In genomic region chr12:123010681-123011080, GRCh38 we compare ENCODE assay signal across 14 cellular contexts. TPM values are rescaled to one million over a fixed set of nuclear protein-coding genes. Genes with fewer than 3 reads are reported as not detected.
DNase-seq lines count a peak whose midpoint lies in the region; ATAC-seq and TF ChIP-seq lines count a peak whose summit lies in the region.
"Had no signal": no experiment of that assay in that cellular context is flagged by ENCODE, and none has a peak within 500 bp of the region (broad histone marks: within the 10 kb centered on the region; RNA-seq: fewer than 3 reads in every experiment).

No MANE protein-coding gene starts in this region.

- no peaks in the 10 kb centered on the region for H3K27me3 Mint-ChIP-seq in effector memory CD8-positive, alpha-beta T cell
- peaks cover 15% of the 10 kb centered on the region for H3K27me3 Mint-ChIP-seq in nephron progenitor cell (ENCODE audit: low read depth, poor library complexity)

- ATAC-seq in Panc1: peak; percentile 51
- ATAC-seq in effector memory CD8-positive, alpha-beta T cell (replicated peaks): no peak
- ATAC-seq: CD8-positive, alpha-beta T cell had no signal

- H3K9me3 ChIP-seq in Panc1 (ENCODE audit: control insufficient read depth, insufficient read depth, low read depth, low read length): no peaks in the 10 kb centered on the region
- H3K9me3 ChIP-seq in transverse colon: no peaks in the 10 kb centered on the region

- H3K9me3 Mint-ChIP-seq in effector memory CD8-positive, alpha-beta T cell: no peaks in the 10 kb centered on the region
- H3K9me3 Mint-ChIP-seq in nephron progenitor cell: no peaks in the 10 kb centered on the region
- H3K9me3 Mint-ChIP-seq: CD8-positive, alpha-beta T cell; HFFc6 had no signal

- no peak for TF ChIP-seq POLR2A in transverse colon (IDR thresholded peaks at IDR 0.05)

- no peak overlapping the region for H3K4me3 Mint-ChIP-seq in effector memory CD8-positive, alpha-beta T cell
- H3K4me3 Mint-ChIP-seq in nephron progenitor cell: no peak overlapping the region
- H3K4me3 Mint-ChIP-seq: CD14-positive monocyte; CD8-positive, alpha-beta T cell; HFFc6 had no signal

- intact Hi-C loops in Panc1 (cut with micrococcal nuclease; ENCODE audit: unreplicated experiment) (no loop called here), transverse colon (cut with DNase I; ENCODE audit: low total_unique reads) (no loop called here)

- H3K4me1 ChIP-seq in Panc1 (ENCODE audit: control insufficient read depth, insufficient read depth, low read length): no peaks in the 10 kb centered on the region
- no peaks in the 10 kb centered on the region for H3K4me1 ChIP-seq in transverse colon

- H3K27ac ChIP-seq in Panc1 (ENCODE audit: low read length) (no peak overlapping the region), transverse colon (no peak overlapping the region)

- TF ChIP-seq CTCF in Panc1 (IDR thresholded peaks at IDR 0.05) (no peak), nephron progenitor cell (IDR thresholded peaks at IDR 0.05) (no peak), transverse colon (IDR thresholded peaks at IDR 0.05) (no peak)

- H3K27me3 ChIP-seq in Panc1 (ENCODE audit: control insufficient read depth, insufficient read depth, low read length): no peaks in the 10 kb centered on the region
- H3K27me3 ChIP-seq in transverse colon: no peaks in the 10 kb centered on the region

- H3K27ac Mint-ChIP-seq in effector memory CD8-positive, alpha-beta T cell: peak overlapping the region; percentile 35 to 68
- peak overlapping the region; percentile 68 for H3K27ac Mint-ChIP-seq in nephron progenitor cell
- H3K27ac Mint-ChIP-seq: CD14-positive monocyte; CD8-positive, alpha-beta T cell; HFFc6 had no signal

- CTCF ChIA-PET in Panc1 (lab: Charles Lee): no interaction called here

- POLR2A ChIA-PET in Panc1 (lab: Charles Lee): no interaction called here

- H3K4me1 Mint-ChIP-seq in effector memory CD8-positive, alpha-beta T cell (ENCODE audit: low read depth in 2 of 2): no peaks in the 10 kb centered on the region
- peaks cover 6% of the 10 kb centered on the region for H3K4me1 Mint-ChIP-seq in nephron progenitor cell
- H3K4me1 Mint-ChIP-seq: CD14-positive monocyte had no signal

- DNase-seq in Panc1 (ENCODE audit: low read depth, low spot score): no peak
- DNase-seq in effector memory CD8-positive, alpha-beta T cell: no peak
- DNase-seq in nephron progenitor cell: no peak
- DNase-seq in NOMO-1 (lab: John Stamatoyannopoulos, UW; ENCODE audit: unreplicated experiment in 2 of 2): no peak
- DNase-seq in NCI-H1105 (lab: John Stamatoyannopoulos, UW): no peak
- no peak for DNase-seq in transverse colon
- DNase-seq in stimulated activated CD4-positive, alpha-beta T cell treated with anti-CD3 and anti-CD28 coated beads, Interleukin-12 subunit alpha, Interleukin-12 subunit beta, amount 100 ng/mL, for 4 hours: no peak
- DNase-seq: COR-L47, DND-41, GDM1, HCEC 1CT, HFFc6 had no signal

- TF ChIP-seq EP300 in transverse colon (IDR thresholded peaks at IDR 0.05; ENCODE audit: low read depth): no peak

- H3K4me3 ChIP-seq in Panc1 (ENCODE audit: low read depth in 2 of 2, low read length in 2 of 2) (no peak overlapping the region), transverse colon (no peak overlapping the region)

- in situ Hi-C loops in Panc1 (cut with HindIII; ENCODE audit: low pct_unique_long_range_greater_than_20kb, low sequenced_read_pairs) (no loop called here), transverse colon (cut with MboI; ENCODE audit: low pct_ligation_motif_present in 1 of 4, low pct_unique_long_range_greater_than_20kb in 1 of 4, low sequenced_read_pairs in 3 of 4) (no loop called here)

- no peaks in the 10 kb centered on the region for H3K36me3 ChIP-seq in Panc1 (ENCODE audit: control insufficient read depth, insufficient read depth, low read length)
- H3K36me3 ChIP-seq in transverse colon: no peaks in the 10 kb centered on the region

- no TSS peak for BruUV-seq in Panc1 (replicated peaks; lab: Mats Ljungman, UMichigan)

- H3K36me3 Mint-ChIP-seq in effector memory CD8-positive, alpha-beta T cell (ENCODE audit: insufficient read depth): peaks cover 3% of the 10 kb centered on the region
- H3K36me3 Mint-ChIP-seq in nephron progenitor cell (ENCODE audit: low read depth): no peaks in the 10 kb centered on the region
- H3K36me3 Mint-ChIP-seq: CD14-positive monocyte had no signal

- WGBS in transverse colon (ENCODE audit: low coverage in 1 of 2), 2 donors: 90 to 100% methylated on average over 2 to 4 of the region's 4 CpGs

RNA-seq across cellular contexts. Expression of gene ARL6IP4, which starts 30.2 kb away (rescaled TPM):
- total RNA-seq in Panc1 (2021; ENCODE audit: unreplicated experiment) (184 TPM), transverse colon (100 to 1,000 TPM in 3 of 4 donors, 10 to 100 TPM in 1; 77.4 to 225 (median 184) TPM)
- 324 TPM for polyA plus RNA-seq in Panc1 (2012; ENCODE audit: insufficient read length)

RNA-seq across cellular contexts. Expression of gene OGFOD2, which starts 35.6 kb away (rescaled TPM):
- total RNA-seq in Panc1 (2021; ENCODE audit: unreplicated experiment) (32.0 TPM), transverse colon (10 to 100 TPM; 12.0 to 36.0 (median 18.4) TPM)
- polyA plus RNA-seq in Panc1 (2012; ENCODE audit: insufficient read length): 37.7 TPM

RNA-seq across cellular contexts. Expression of gene ABCB9, which starts 44.4 kb away (rescaled TPM):
- total RNA-seq in Panc1 (2021; ENCODE audit: unreplicated experiment): 32.7 TPM
- 31.5 TPM for polyA plus RNA-seq in Panc1 (2012; ENCODE audit: insufficient read length)
- total RNA-seq in transverse colon: 10 to 100 TPM in 1 of 4 donors, 1 to 10 TPM in 2, under 1 TPM in 1; 0.40 to 15.3 (median 9.2) TPM
